Comparison of ENCODE assay signal across 1 cellular context in the genomic region with DNA sequence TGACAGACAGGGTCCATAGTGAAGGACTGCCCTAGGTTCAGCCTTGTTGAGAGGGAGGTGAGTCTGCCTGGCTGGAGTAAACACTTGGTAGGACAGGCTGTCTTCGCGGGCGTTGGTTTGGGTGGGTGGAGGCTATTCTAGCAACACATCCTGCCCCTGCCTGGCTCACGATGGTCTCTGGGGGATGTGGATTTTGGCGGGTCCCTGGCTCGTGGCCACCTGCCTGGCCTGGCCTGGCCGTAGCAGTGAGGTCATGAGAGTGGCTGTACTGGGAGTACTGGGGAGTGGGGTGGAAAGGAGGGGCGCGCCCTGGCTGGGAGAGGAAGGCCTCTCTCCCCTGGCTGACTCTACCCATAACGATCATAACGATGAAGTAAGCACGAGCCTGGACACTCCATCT.
A peak's percentile ranks its signal among the peaks of the same experiment; 100 is the strongest.
TF ChIP-seq lines count a peak whose summit lies in the region.

No MANE protein-coding gene starts in this region.

TF ChIP-seq in K562, 482 proteins besides CTCF, POLR2A, EP300 and RAD21:
- TF ChIP-seq JUN (IDR thresholded peaks at IDR 0.05; ENCODE audit: borderline replicate concordance, low read depth, low read length) (no peak), JUN (CRISPR knock-in tag; IDR thresholded peaks at IDR 0.05; ENCODE audit: borderline replicate concordance) (no peak), ZNF766 (CRISPR knock-in tag; conservative IDR thresholded peaks at IDR 0.05) (0 out of 2 replicates have a peak, but pooled peaks have one; percentile 30), GTF2A2 (tag; IDR thresholded peaks at IDR 0.05) (no peak), NUFIP1 (IDR thresholded peaks at IDR 0.05; ENCODE audit: partially characterized antibody) (no peak), ZNF395 (CRISPR knock-in tag; IDR thresholded peaks at IDR 0.05) (0 out of 2 replicates have a peak, but pooled peaks have one; percentile 31), SNAPC5 (CRISPR knock-in tag; IDR thresholded peaks at IDR 0.05) (no peak), PRMT5 (CRISPR knock-in tag; IDR thresholded peaks at IDR 0.05) (no peak), TAF15 (IDR thresholded peaks at IDR 0.05; ENCODE audit: low read depth, low read length) (0 out of 2 replicates have a peak, but pooled peaks have one; percentile 53), GTF2E2 (tag; IDR thresholded peaks at IDR 0.05) (no peak), ZNF431 (CRISPR knock-in tag; IDR thresholded peaks at IDR 0.05) (no peak), NBN (IDR thresholded peaks at IDR 0.05; ENCODE audit: low read depth) (no peak), RBM25 (IDR thresholded peaks at IDR 0.05; ENCODE audit: low read depth, low read length, severe bottlenecking) (no peak), TFE3 (CRISPR knock-in tag; IDR thresholded peaks at IDR 0.05) (no peak), PHF8 (IDR thresholded peaks at IDR 0.05; ENCODE audit: borderline replicate concordance, low read length) (no peak), WHSC1 (IDR thresholded peaks at IDR 0.05; ENCODE audit: low read length) (no peak), CCNT2 (IDR thresholded peaks at IDR 0.05; ENCODE audit: borderline replicate concordance, extremely low read depth, insufficient read length, low read depth, low read length) (no peak)
- TF ChIP-seq, protein P1, sequence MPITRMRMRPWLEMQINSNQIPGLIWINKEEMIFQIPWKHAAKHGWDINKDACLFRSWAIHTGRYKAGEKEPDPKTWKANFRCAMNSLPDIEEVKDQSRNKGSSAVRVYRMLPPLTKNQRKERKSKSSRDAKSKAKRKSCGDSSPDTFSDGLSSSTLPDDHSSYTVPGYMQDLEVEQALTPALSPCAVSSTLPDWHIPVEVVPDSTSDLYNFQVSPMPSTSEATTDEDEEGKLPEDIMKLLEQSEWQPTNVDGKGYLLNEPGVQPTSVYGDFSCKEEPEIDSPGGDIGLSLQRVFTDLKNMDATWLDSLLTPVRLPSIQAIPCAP (CRISPR knock-in tag; IDR thresholded peaks at IDR 0.05; ENCODE audit: borderline replicate concordance), result no peak
